30 cellular contexts compared by ENCODE assay signal in genomic region chr3:20417390-20417789, GRCh38.
"Had no signal": no experiment of that assay in that cellular context is flagged by ENCODE, and none has a peak within 500 bp of the region (broad histone marks: within the 10 kb centered on the region; RNA-seq: fewer than 3 reads in every experiment).

No MANE protein-coding gene starts in this region.

- H3K27ac ChIP-seq: adrenal gland, ascending aorta, body of pancreas, brain microvascular endothelial cell, breast epithelium, cardiac muscle cell had no signal

- H3K36me3 ChIP-seq: adrenal gland, ascending aorta, brain microvascular endothelial cell, breast epithelium, cardiac muscle cell had no signal

- DNase-seq: activated effector memory CD4-positive, alpha-beta T cell treated with anti-CD3 and anti-CD28 coated beads, Interleukin-2, amount 50 U/mL, for 16 hours; activated effector memory CD4-positive, alpha-beta T cell treated with Interleukin-2 at 50 U/mL for 16 hours; activated gamma-delta T cell; activated gamma-delta T cell treated with Interleukin-2 at 50 U/mL for 16 hours; activated naive CD4-positive, alpha-beta T cell; activated naive CD4-positive, alpha-beta T cell treated with anti-CD3 and anti-CD28 coated beads for 36 hours; activated naive CD4-positive, alpha-beta T cell treated with anti-CD3 and anti-CD28 coated beads, Interleukin-2, amount 10 ng/mL, durations not matched to agents 7 days and 5 days; activated naive CD4-positive, alpha-beta T cell treated with anti-CD3 and anti-CD28 coated beads, Interleukin-2, amount 50 U/mL, for 16 hours; activated naive CD4-positive, alpha-beta T cell treated with Interleukin-2 at 50 U/mL for 16 hours; activated naive CD8-positive, alpha-beta T cell treated with anti-CD3 and anti-CD28 coated beads for 36 hours; activated naive CD8-positive, alpha-beta T cell treated with anti-CD3 and anti-CD28 coated beads, Interleukin-2, amount 10 ng/mL, durations not matched to agents 7 days and 5 days; activated naive CD8-positive, alpha-beta T cell treated with anti-CD3 and anti-CD28 coated beads, Interleukin-2, amount 50 U/mL, for 24 hours; activated T-cell treated with anti-CD3 and anti-CD28 coated beads, Interleukin-2, amount 50 U/mL, for 1 hour; activated T-cell treated with anti-CD3 and anti-CD28 coated beads, Interleukin-2, amount 50 U/mL, for 24 hours; activated T-cell treated with anti-CD3 and anti-CD28 coated beads, Interleukin-2, amount 50 U/mL, for 4 hours; activated T-cell treated with anti-CD3 and anti-CD28 coated beads, Interleukin-2, amount 50 U/mL, for 48 hours; activated T-cell treated with anti-CD3 and anti-CD28 coated beads, Interleukin-2, amount 50 U/mL, for 72 hours; adrenal gland; amniotic stem cell; amygdala; anterior cingulate cortex; aorta; body of pancreas; brain microvascular endothelial cell; caudate nucleus; central memory CD4-positive, alpha-beta T cell; cerebellar nuclear complex had no signal

- H3K27me3 ChIP-seq: adrenal gland, ascending aorta, body of pancreas, brain microvascular endothelial cell, breast epithelium, cardiac muscle cell had no signal

- H3K9me3 ChIP-seq: adrenal gland, ascending aorta, body of pancreas, breast epithelium had no signal

- H3K4me3 ChIP-seq: adrenal gland, ascending aorta, body of pancreas, breast epithelium, cardiac muscle cell had no signal
